Comparison of ENCODE assay signal across 7 cellular contexts in the genomic region with DNA sequence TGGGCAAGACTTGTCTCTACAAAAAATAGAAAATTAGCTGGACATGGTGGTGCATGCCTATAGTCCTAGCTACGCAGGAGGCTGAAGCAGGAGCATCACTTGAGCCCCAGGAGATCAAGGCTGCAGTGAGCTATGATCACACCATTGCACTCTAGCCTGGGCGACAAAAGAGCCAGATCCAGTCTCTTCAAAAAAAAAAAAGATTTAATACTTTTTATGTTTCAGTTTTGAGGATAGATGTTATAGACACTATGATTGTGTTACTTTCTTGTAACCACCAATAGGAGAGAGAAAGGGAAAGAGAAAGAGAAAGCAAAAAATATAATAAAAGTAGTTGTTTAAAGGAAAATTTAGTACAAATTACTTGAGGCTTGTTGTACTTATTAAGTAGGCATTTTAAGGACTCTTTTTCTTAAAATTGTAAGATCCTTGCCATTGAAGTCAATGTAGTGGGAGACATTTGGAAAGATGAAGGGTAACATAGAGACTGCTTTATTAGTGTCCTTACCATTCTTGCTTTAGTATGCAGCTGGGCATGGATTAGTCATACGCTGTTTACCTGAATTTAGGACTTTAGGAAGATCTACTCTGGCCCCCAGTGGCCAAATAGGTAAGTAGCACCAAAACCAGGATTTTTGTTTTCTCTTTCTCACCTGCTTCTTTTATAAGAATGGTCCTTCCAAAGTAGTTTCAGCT. TPM values are rescaled to one million over a fixed set of nuclear protein-coding genes. Genes with fewer than 3 reads are reported as not detected.
DNase-seq lines count a peak whose midpoint lies in the region; ATAC-seq and TF ChIP-seq lines count a peak whose summit lies in the region.

No MANE protein-coding gene starts in this region.

- intact Hi-C loops in activated CD4-positive, alpha-beta memory T cell treated with anti-CD3 and anti-CD28 coated beads for 36 hours (cut with micrococcal nuclease), result loop anchor here (1.0 kb wide), 2 partner anchors 73 to 176 kb away; no protein-coding TSS in a partner anchor

- CTCF ChIA-PET in activated CD4-positive, alpha-beta memory T cell treated with anti-CD3 and anti-CD28 coated beads for 36 hours (lab: Charles Lee), result interaction anchor here (0.8 to 3.4 kb wide), 11 partner anchors 8 to 176 kb away, joined by 3 to 29 read pairs (median 7); partner anchors contain the start of gene GRAMD1C

- H3K27ac Mint-ChIP-seq in activated CD4-positive, alpha-beta memory T cell treated with anti-CD3 and anti-CD28 coated beads for 36 hours, result no peak overlapping the region
- no peak overlapping the region for H3K27ac Mint-ChIP-seq in progenitor cell of endocrine pancreas

- peaks cover 4% of the 10 kb centered on the region for H3K4me1 Mint-ChIP-seq in activated CD4-positive, alpha-beta memory T cell treated with anti-CD3 and anti-CD28 coated beads for 36 hours (ENCODE audit: low read depth)
- H3K4me1 Mint-ChIP-seq in progenitor cell of endocrine pancreas (ENCODE audit: low read depth), result no peaks in the 10 kb centered on the region

- H3K4me3 Mint-ChIP-seq in activated CD4-positive, alpha-beta memory T cell treated with anti-CD3 and anti-CD28 coated beads for 36 hours, result no peak overlapping the region
- no peak overlapping the region for H3K4me3 Mint-ChIP-seq in progenitor cell of endocrine pancreas (ENCODE audit: low read depth)

- POLR2A ChIA-PET in activated CD4-positive, alpha-beta memory T cell treated with anti-CD3 and anti-CD28 coated beads for 36 hours (lab: Charles Lee), result no interaction called here

- no peaks in the 10 kb centered on the region for H3K36me3 Mint-ChIP-seq in activated CD4-positive, alpha-beta memory T cell treated with anti-CD3 and anti-CD28 coated beads for 36 hours
- H3K36me3 Mint-ChIP-seq in progenitor cell of endocrine pancreas (ENCODE audit: insufficient read depth), result no peaks in the 10 kb centered on the region

- no peaks in the 10 kb centered on the region for H3K27me3 Mint-ChIP-seq in activated CD4-positive, alpha-beta memory T cell treated with anti-CD3 and anti-CD28 coated beads for 36 hours
- no peaks in the 10 kb centered on the region for H3K27me3 Mint-ChIP-seq in progenitor cell of endocrine pancreas

- peak; percentile 58 for DNase-seq in EL
- DNase-seq in NCI-H345 (lab: John Stamatoyannopoulos, UW), result peak; percentile 62
- DNase-seq in activated CD4-positive, alpha-beta memory T cell treated with anti-CD3 and anti-CD28 coated beads for 36 hours, result peak; percentile 36
- DNase-seq in fibroblast of villous mesenchyme (ENCODE audit: low read depth), result peak; percentile 75
- DNase-seq in progenitor cell of endocrine pancreas (ENCODE audit: low spot score, unreplicated experiment), result no peak

- ATAC-seq in GM19438 (IDR thresholded peaks at IDR 0.05; ENCODE audit: low read depth, unreplicated experiment), result peak; percentile 98
- ATAC-seq in HG03432 (IDR thresholded peaks at IDR 0.05; ENCODE audit: unreplicated experiment), result peak; percentile 98

- H3K9me3 Mint-ChIP-seq in activated CD4-positive, alpha-beta memory T cell treated with anti-CD3 and anti-CD28 coated beads for 36 hours, result no peaks in the 10 kb centered on the region
- H3K9me3 Mint-ChIP-seq in progenitor cell of endocrine pancreas (ENCODE audit: low read depth), result no peaks in the 10 kb centered on the region

- TF ChIP-seq CTCF in fibroblast of villous mesenchyme (IDR thresholded peaks at IDR 0.05; ENCODE audit: insufficient read depth, low read depth, low read length) (peak; percentile 68), progenitor cell of endocrine pancreas (IDR thresholded peaks at IDR 0.05; ENCODE audit: unreplicated experiment) (peak; percentile 72)

- H3K4me3 ChIP-seq in fibroblast of villous mesenchyme (ENCODE audit: low read depth, low read length), result peak overlapping the region; percentile 40

RNA-seq across cellular contexts. Expression of gene ZDHHC23, which starts 35.1 kb away (rescaled TPM):
- total RNA-seq in activated CD4-positive, alpha-beta memory T cell treated with anti-CD3 and anti-CD28 coated beads for 36 hours, result 1 to 10 TPM; 5.4 to 6.6 TPM
- total RNA-seq in fibroblast of villous mesenchyme (0.32 and 0.43 TPM in 2 replicates), progenitor cell of endocrine pancreas (15.4 and 16.5 TPM in 2 replicates)
